Comparison of ENCODE assay signal across 15 cellular contexts in the genomic region with DNA sequence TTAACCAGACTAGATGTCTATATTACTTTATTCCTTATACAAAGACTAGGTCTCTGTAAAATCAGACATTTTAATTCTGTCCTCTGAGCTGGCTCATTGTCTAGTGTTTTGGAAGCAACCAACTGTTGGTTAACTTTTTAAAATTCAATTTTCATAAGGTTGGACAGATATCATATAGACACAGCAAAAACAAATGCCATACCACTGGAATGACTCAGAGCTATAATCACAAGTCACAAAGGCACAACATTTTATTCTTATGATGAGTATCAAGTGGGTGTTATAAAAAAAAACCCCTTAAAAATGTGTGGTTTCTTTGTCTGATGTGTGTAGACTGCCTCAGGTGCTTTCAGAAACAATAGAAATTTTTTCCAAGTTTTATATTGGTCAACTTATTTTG.
A peak's percentile ranks its signal among the peaks of the same experiment; 100 is the strongest.
DNase-seq lines count a peak whose midpoint lies in the region; ATAC-seq and TF ChIP-seq lines count a peak whose summit lies in the region.
"Had no signal": no experiment of that assay in that cellular context is flagged by ENCODE, and none has a peak within 500 bp of the region (broad histone marks: within the 10 kb centered on the region; RNA-seq: fewer than 3 reads in every experiment).

No MANE protein-coding gene starts in this region.

- H3K4me1 ChIP-seq in PC-9 (replicated peaks; ENCODE audit: insufficient read depth) = peaks cover 34% of the 10 kb centered on the region
- peaks cover 6% of the 10 kb centered on the region for H3K4me1 ChIP-seq in psoas muscle
- H3K4me1 ChIP-seq in GM23338 (ENCODE audit: insufficient read depth) = peaks cover 29% of the 10 kb centered on the region
- H3K4me1 ChIP-seq: parathyroid adenoma had no signal

- H3K36me3 Mint-ChIP-seq in osteocyte (ENCODE audit: unreplicated experiment) = peaks cover 6% of the 10 kb centered on the region
- no peaks in the 10 kb centered on the region for H3K36me3 Mint-ChIP-seq in GM23338 (ENCODE audit: low read depth)
- H3K36me3 Mint-ChIP-seq: CD8-positive, alpha-beta memory T cell; stimulated activated memory B cell treated with anti-CD40 and anti-IgM and Interleukin-4, amounts not matched to agents 10 μg/mL and 1 μg/mL and 100 μg/mL, for 72 hours had no signal

- H3K27ac Mint-ChIP-seq in osteocyte (ENCODE audit: unreplicated experiment) (peak overlapping the region; percentile 87), GM23338 (no peak overlapping the region)
- H3K27ac Mint-ChIP-seq: CD8-positive, alpha-beta memory T cell; stimulated activated memory B cell treated with anti-CD40 and anti-IgM and Interleukin-4, amounts not matched to agents 10 μg/mL and 1 μg/mL and 100 μg/mL, for 72 hours had no signal

- CTCF ChIA-PET in PC-9 (lab: Charles Lee) = interaction anchor here (0.5 kb wide), 1 partner anchor 198 kb away, joined by 9 read pairs; no protein-coding TSS in a partner anchor

- TF ChIP-seq CTCF in PC-9 (conservative IDR thresholded peaks at IDR 0.05) (no peak), osteocyte (IDR thresholded peaks at IDR 0.05) (no peak), psoas muscle (IDR thresholded peaks at IDR 0.05) (no peak), GM23338 (conservative IDR thresholded peaks at IDR 0.05; ENCODE audit: low read depth in 2 of 2) (no peak)

- H2AFZ ChIP-seq in PC-9 = no peak overlapping the region
- no peak overlapping the region for H2AFZ ChIP-seq in GM23338
- H2AFZ ChIP-seq: parathyroid adenoma had no signal

- H3K4me3 ChIP-seq in PC-9 = no peak overlapping the region
- no peak overlapping the region for H3K4me3 ChIP-seq in psoas muscle
- no peak overlapping the region for H3K4me3 ChIP-seq in GM23338

- POLR2A ChIA-PET in PC-9 (lab: Charles Lee; ENCODE audit: unreplicated experiment) = interaction anchor here (0.5 to 0.7 kb wide), 3 partner anchors 190 to 780 kb away, joined by 3 to 6 read pairs (median 4); no protein-coding TSS in a partner anchor

- peak overlapping the region; percentile 48 for H3K27ac ChIP-seq in PC-9
- H3K27ac ChIP-seq in psoas muscle = no peak overlapping the region
- no peak overlapping the region for H3K27ac ChIP-seq in GM23338 (ENCODE audit: low read depth)
- H3K27ac ChIP-seq: HL-60, parathyroid adenoma had no signal

- H3K9me2 ChIP-seq in PC-9 (ENCODE audit: insufficient read depth) (no peaks in the 10 kb centered on the region; the same call in 1 of the 2 replicates), GM23338 (ENCODE audit: insufficient read depth) (no peaks in the 10 kb centered on the region)

- DNase-seq in EL = peak; percentile 88
- DNase-seq in PC-9 = peak in 1 of 2 experiments; percentile 86
- peak; percentile 51 for DNase-seq in dedifferentiated amniotic fluid mesenchymal stem cell (ENCODE audit: extremely low spot score)
- DNase-seq in osteocyte (ENCODE audit: extremely low spot score, unreplicated experiment) = no peak
- no peak for DNase-seq in psoas muscle
- no peak for DNase-seq in GM23338 (ENCODE audit: low spot score)
- DNase-seq in 8988T = no peak
- DNase-seq: activated naive CD4-positive, alpha-beta T cell treated with anti-CD3 and anti-CD28 coated beads, Interleukin-2, amount 50 U/mL, for 16 hours; CD8-positive, alpha-beta memory T cell; hypothalamus; stimulated activated CD4-positive, alpha-beta T cell treated with anti-CD3 and anti-CD28 coated beads, Interleukin-1b, Interleukin-23, amount 100 ng/mL, for 48 hours had no signal

- ATAC-seq in psoas muscle (no peak), GM18867 (IDR thresholded peaks at IDR 0.05; ENCODE audit: unreplicated experiment) (no peak), GM23338 (no peak)
- ATAC-seq: stimulated activated memory B cell treated with anti-CD40 and anti-IgM and Interleukin-4, amounts not matched to agents 10 μg/mL and 1 μg/mL and 100 μg/mL, for 72 hours had no signal

- peaks cover 20% of the 10 kb centered on the region for H3F3A ChIP-seq in PC-9 (ENCODE audit: insufficient read depth, low read depth)
- no peaks in the 10 kb centered on the region; the same call in 1 of the 2 replicates for H3F3A ChIP-seq in GM23338 (replicated peaks; ENCODE audit: low read depth)

- BruUV-seq in PC-9 (replicated peaks; lab: Mats Ljungman, UMichigan) = no TSS peak

- H3K4me3 Mint-ChIP-seq in osteocyte (ENCODE audit: unreplicated experiment) (no peak overlapping the region), GM23338 (no peak overlapping the region)
- H3K4me3 Mint-ChIP-seq: CD8-positive, alpha-beta memory T cell; stimulated activated memory B cell treated with anti-CD40 and anti-IgM and Interleukin-4, amounts not matched to agents 10 μg/mL and 1 μg/mL and 100 μg/mL, for 72 hours had no signal

- peaks cover 68% of the 10 kb centered on the region for H3K4me1 Mint-ChIP-seq in osteocyte (ENCODE audit: unreplicated experiment)
- H3K4me1 Mint-ChIP-seq in GM23338 = peaks cover 47% of the 10 kb centered on the region
- H3K4me1 Mint-ChIP-seq: CD8-positive, alpha-beta memory T cell had no signal

- intact Hi-C loops in PC-9 (cut with micrococcal nuclease; ENCODE audit: unreplicated experiment) = loop anchor here (2.0 to 5.0 kb wide), 2 partner anchors 71 to 296 kb away; partner anchors contain the start of gene MARCKS
- intact Hi-C loops in psoas muscle (cut with DNase I) = no loop called here

- peaks cover 5% of the 10 kb centered on the region; the same call in 1 of the 2 replicates for H3K9me3 ChIP-seq in PC-9 (ENCODE audit: insufficient read depth, low read depth)
- no peaks in the 10 kb centered on the region for H3K9me3 ChIP-seq in psoas muscle

- H3K79me2 ChIP-seq in PC-9 (ENCODE audit: low read depth) (no peaks in the 10 kb centered on the region), GM23338 (replicated peaks; ENCODE audit: insufficient read depth) (no peaks in the 10 kb centered on the region)
- H3K79me2 ChIP-seq: parathyroid adenoma had no signal

- H3K9me3 Mint-ChIP-seq in osteocyte (ENCODE audit: unreplicated experiment) (peaks cover 6% of the 10 kb centered on the region), GM23338 (no peaks in the 10 kb centered on the region)
- H3K9me3 Mint-ChIP-seq: stimulated activated memory B cell treated with anti-CD40 and anti-IgM and Interleukin-4, amounts not matched to agents 10 μg/mL and 1 μg/mL and 100 μg/mL, for 72 hours had no signal

- H3K36me3 ChIP-seq in PC-9 (ENCODE audit: low read depth) (no peaks in the 10 kb centered on the region), psoas muscle (ENCODE audit: insufficient read depth in 1 of 2, low read depth in 1 of 2) (no peaks in the 10 kb centered on the region), GM23338 (ENCODE audit: insufficient read depth) (no peaks in the 10 kb centered on the region)

- no peaks in the 10 kb centered on the region for H3K27me3 ChIP-seq in PC-9 (ENCODE audit: insufficient read depth, low read depth)
- no peaks in the 10 kb centered on the region for H3K27me3 ChIP-seq in psoas muscle (ENCODE audit: insufficient read depth in 3 of 3, low read length in 2 of 3)
- peaks cover 6% of the 10 kb centered on the region; the same call in 1 of the 2 replicates for H3K27me3 ChIP-seq in GM23338 (ENCODE audit: insufficient read depth)

- no peaks in the 10 kb centered on the region for H4K20me1 ChIP-seq in PC-9 (ENCODE audit: insufficient read depth)
- H4K20me1 ChIP-seq in GM23338 (replicated peaks; ENCODE audit: insufficient read depth) = no peaks in the 10 kb centered on the region

- H3K4me2 ChIP-seq in PC-9 = peak overlapping the region; percentile 22
- H3K4me2 ChIP-seq in GM23338 = no peak overlapping the region

- no peaks in the 10 kb centered on the region for H3K27me3 Mint-ChIP-seq in osteocyte (ENCODE audit: unreplicated experiment)
- peaks cover 15% of the 10 kb centered on the region for H3K27me3 Mint-ChIP-seq in GM23338 (ENCODE audit: insufficient read depth, low read depth, poor library complexity)
- H3K27me3 Mint-ChIP-seq: stimulated activated memory B cell treated with anti-CD40 and anti-IgM and Interleukin-4, amounts not matched to agents 10 μg/mL and 1 μg/mL and 100 μg/mL, for 72 hours had no signal

TF ChIP-seq in GM23338, 12 proteins besides CTCF, POLR2A, EP300 and RAD21 (continues in another document):
- no peak for TF ChIP-seq EZH2 (IDR thresholded peaks at IDR 0.05; ENCODE audit: low read depth, unreplicated experiment)

Comparison
In these comparisons a context has a peak if more than half of its experiments do, and no peak if none do; other contexts are left out.
1. DNase-seq: peak in EL (single experiment) and dedifferentiated amniotic fluid mesenchymal stem cell (single experiment); none in osteocyte (single experiment), psoas muscle (0 of 2), GM23338 (single experiment) and 8988T (single experiment).